7 cellular contexts compared by ENCODE assay signal in the genomic region with DNA sequence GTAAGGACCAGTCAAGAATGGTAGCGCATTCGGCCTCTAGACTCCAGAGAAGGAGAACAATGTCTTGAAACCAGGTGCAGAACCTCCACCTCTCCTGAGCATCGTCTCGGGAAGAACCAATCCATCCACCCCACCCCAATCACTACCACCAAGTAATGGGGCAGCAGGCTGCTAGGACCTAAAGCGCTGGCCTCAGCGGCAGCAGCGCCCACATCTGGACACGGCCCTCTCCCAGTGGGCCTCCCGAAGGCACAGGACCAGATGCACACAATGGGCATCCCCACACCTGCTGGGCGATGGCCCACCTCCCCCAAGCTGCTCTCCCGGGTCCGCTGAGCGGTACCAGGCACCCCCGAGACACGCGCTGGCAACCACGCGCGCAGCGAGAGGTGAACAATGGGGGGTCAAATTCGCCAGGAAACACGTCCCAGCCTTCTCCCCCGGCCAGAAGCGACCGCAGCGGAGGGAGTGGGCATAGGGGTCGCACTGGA. TPM values are rescaled to one million over a fixed set of nuclear protein-coding genes. Genes with fewer than 3 reads are reported as not detected.
DNase-seq lines count a peak whose midpoint lies in the region; ATAC-seq and TF ChIP-seq lines count a peak whose summit lies in the region.

No MANE protein-coding gene starts in this region.

- TF ChIP-seq CTCF in foreskin keratinocyte (conservative IDR thresholded peaks at IDR 0.05) (no peak), neural cell (IDR thresholded peaks at IDR 0.05; ENCODE audit: poor library complexity, severe bottlenecking) (peak; percentile 37)

- peaks cover 33% of the 10 kb centered on the region for H3K4me1 ChIP-seq in HAP-1
- peaks cover 3% of the 10 kb centered on the region for H3K4me1 ChIP-seq in foreskin keratinocyte

- H2AFZ ChIP-seq in neural cell (ENCODE audit: low read depth, low read length) = peak overlapping the region; percentile 48

- TF ChIP-seq EP300 in neural cell (conservative IDR thresholded peaks at IDR 0.05; ENCODE audit: poor library complexity, severe bottlenecking) = no peak

- peak overlapping the region; percentile 92 for H3K9ac ChIP-seq in neural cell (ENCODE audit: low read length)

- H3K4me2 ChIP-seq in neural cell (ENCODE audit: low read length) = peak overlapping the region; percentile 56

- H4K20me1 ChIP-seq in neural cell (ENCODE audit: insufficient read depth) = no peaks in the 10 kb centered on the region

- peak; percentile 31 for ATAC-seq in SK-N-SH treated with all-trans-retinoic acid at 6 μM for 48 hours
- ATAC-seq in foreskin keratinocyte = peak; percentile 21
- ATAC-seq in GM19035 (IDR thresholded peaks at IDR 0.05; ENCODE audit: unreplicated experiment) = no peak

- no peaks in the 10 kb centered on the region for H3K27me3 ChIP-seq in HAP-1 (ENCODE audit: low read depth)
- H3K27me3 ChIP-seq in foreskin keratinocyte = peaks cover 89% of the 10 kb centered on the region
- no peaks in the 10 kb centered on the region for H3K27me3 ChIP-seq in neural cell (ENCODE audit: insufficient read depth, low read depth, low read length)

- H3K9me3 ChIP-seq in HAP-1 (no peaks in the 10 kb centered on the region), neural cell (ENCODE audit: low read length) (no peaks in the 10 kb centered on the region)

- H3K4me3 ChIP-seq in HAP-1 (peak overlapping the region; percentile 72), neural cell (ENCODE audit: low read length) (peak overlapping the region; percentile 83)

- peak; percentile 9 for TF ChIP-seq RAD21 in neural cell (conservative IDR thresholded peaks at IDR 0.05)

- no peaks in the 10 kb centered on the region for H3F3A ChIP-seq in neural cell (ENCODE audit: insufficient read depth, low read length, poor library complexity, severe bottlenecking)

- peak; percentile 45 to 53 for DNase-seq in HAP-1 (ENCODE audit: low spot score in 2 of 2)
- peak; percentile 10 to 20 for DNase-seq in foreskin keratinocyte
- DNase-seq in activated CD4-positive, CD25-positive, alpha-beta regulatory T cell treated with anti-CD3 and anti-CD28 coated beads, Interleukin-2, amount 50 U/mL, for 72 hours = no peak
- no peak for DNase-seq in stimulated activated CD4-positive, alpha-beta T cell treated with anti-CD3 and anti-CD28 coated beads, Interleukin-4, amount 100 ng/mL, for 4 hours

- no peaks in the 10 kb centered on the region for H3K9me2 ChIP-seq in neural cell (ENCODE audit: insufficient read depth, low read length)

- no peak overlapping the region for H3K27ac ChIP-seq in foreskin keratinocyte
- H3K27ac ChIP-seq in neural cell (ENCODE audit: low read length) = peak overlapping the region; percentile 82

- peaks cover 36% of the 10 kb centered on the region for H3K79me2 ChIP-seq in neural cell (replicated peaks; ENCODE audit: insufficient read depth, low read length)

- in situ Hi-C loops in HAP-1 (cut with MboI; ENCODE audit: low sequenced_read_pairs) = no loop called here

- no peaks in the 10 kb centered on the region for H3K36me3 ChIP-seq in HAP-1 (replicated peaks)
- H3K36me3 ChIP-seq in neural cell (ENCODE audit: insufficient read depth, low read length) = no peaks in the 10 kb centered on the region

TF ChIP-seq in SK-N-SH treated with all-trans-retinoic acid at 6 μM for 48 hours, 23 proteins besides CTCF, POLR2A, EP300 and RAD21:
- TF ChIP-seq ISL1 (CRISPR knock-in tag; IDR thresholded peaks at IDR 0.05) (no peak), ESRRG (CRISPR knock-in tag; IDR thresholded peaks at IDR 0.05) (no peak), ZC3H10 (CRISPR knock-in tag; IDR thresholded peaks at IDR 0.05) (no peak)

TF ChIP-seq in neural cell, 6 proteins besides CTCF, POLR2A, EP300 and RAD21:
- TF ChIP-seq SMC3 (conservative IDR thresholded peaks at IDR 0.05; ENCODE audit: poor library complexity) = no peak
- TF ChIP-seq TAF1 (IDR thresholded peaks at IDR 0.05; ENCODE audit: low read depth) = peak; percentile 66
- no peak for TF ChIP-seq EZH2 (IDR thresholded peaks at IDR 0.05; ENCODE audit: borderline replicate concordance, insufficient read depth, low read length, poor library complexity, severe bottlenecking)
- TF ChIP-seq MXI1 (conservative IDR thresholded peaks at IDR 0.05; ENCODE audit: poor library complexity, severe bottlenecking) = peak; percentile 81
- TF ChIP-seq POLR2AphosphoS5 (IDR thresholded peaks at IDR 0.05) = peak; percentile 33

RNA-seq across cellular contexts. Expression of a gene that starts 0.6 kb away (rescaled TPM):
- 0.14 and 0.75 TPM in 2 replicates for total RNA-seq in foreskin keratinocyte
- polyA plus RNA-seq in foreskin keratinocyte (0.13 TPM in 1 of 2 replicates, not detected in the other), neural cell (35.2 and 53.5 TPM in 2 replicates)
- 59.2 and 66.0 TPM in 2 replicates for polyA minus RNA-seq in neural cell

Comparison
In these comparisons a context has a peak if more than half of its experiments do, and no peak if none do; other contexts are left out.
1. DNase-seq: peak in HAP-1 (2 of 2) and foreskin keratinocyte (2 of 2); none in activated CD4-positive, CD25-positive, alpha-beta regulatory T cell treated with anti-CD3 and anti-CD28 coated beads, Interleukin-2, amount 50 U/mL, for 72 hours (single experiment) and stimulated activated CD4-positive, alpha-beta T cell treated with anti-CD3 and anti-CD28 coated beads, Interleukin-4, amount 100 ng/mL, for 4 hours (0 of 2).
2. RNA of a gene that starts 0.6 kb away (polyA plus RNA-seq): 35.2 to 53.5 TPM in neural cell; 0.13 TPM in foreskin keratinocyte; every median in the first group is over 10 times any median in the second.